ENCODE assay signal across 17 cellular contexts in genomic region chr2:10356459-10356851, GRCh38. TPM values are rescaled to one million over a fixed set of nuclear protein-coding genes. Genes with fewer than 3 reads are reported as not detected.
DNase-seq lines count a peak whose midpoint lies in the region; ATAC-seq and TF ChIP-seq lines count a peak whose summit lies in the region.
"Had no signal": no experiment of that assay in that cellular context is flagged by ENCODE, and none has a peak within 500 bp of the region (broad histone marks: within the 10 kb centered on the region; RNA-seq: fewer than 3 reads in every experiment).

No MANE protein-coding gene starts in this region.

- peaks cover 2% of the 10 kb centered on the region for H3K36me3 Mint-ChIP-seq in activated CD4-positive, alpha-beta memory T cell treated with anti-CD3 and anti-CD28 coated beads for 36 hours
- H3K36me3 Mint-ChIP-seq in activated CD4-positive, alpha-beta memory T cell treated with anti-CD3 and anti-CD28 coated beads, Interleukin-2, amount 10 ng/mL, durations not matched to agents 7 days and 5 days (ENCODE audit: low read depth), result no peaks in the 10 kb centered on the region
- H3K36me3 Mint-ChIP-seq in CD4-positive, alpha-beta memory T cell, result peaks cover 14 to 43% of the 10 kb centered on the region in 2 donors
- peaks cover 0 to 40% (median 0%) of the 10 kb centered on the region in 3 donors for H3K36me3 Mint-ChIP-seq in naive thymus-derived CD8-positive, alpha-beta T cell

- H3K27me3 ChIP-seq in CD4-positive, alpha-beta memory T cell (ENCODE audit: insufficient read depth, low read length), result no peaks in the 10 kb centered on the region
- H3K27me3 ChIP-seq: foreskin keratinocyte, thyroid gland had no signal

- H3K4me3 Mint-ChIP-seq in activated CD4-positive, alpha-beta memory T cell treated with anti-CD3 and anti-CD28 coated beads for 36 hours, result no peak overlapping the region
- H3K4me3 Mint-ChIP-seq in activated CD4-positive, alpha-beta memory T cell treated with anti-CD3 and anti-CD28 coated beads, Interleukin-2, amount 10 ng/mL, durations not matched to agents 7 days and 5 days, result no peak overlapping the region
- H3K4me3 Mint-ChIP-seq in CD4-positive, alpha-beta memory T cell, result no peak overlapping the region
- H3K4me3 Mint-ChIP-seq in naive thymus-derived CD8-positive, alpha-beta T cell, result peak overlapping the region in 7 of 10 donors; percentile 13 to 55 (median 39)
- H3K4me3 Mint-ChIP-seq: central memory CD8-positive, alpha-beta T cell; stimulated activated naive B cell treated with anti-CD40 and anti-IgM and Interleukin-4, amounts not matched to agents 10 μg/mL and 1 μg/mL and 100 μg/mL, for 72 hours had no signal

- no peaks in the 10 kb centered on the region for H3K27me3 Mint-ChIP-seq in activated CD4-positive, alpha-beta memory T cell treated with anti-CD3 and anti-CD28 coated beads for 36 hours
- no peaks in the 10 kb centered on the region for H3K27me3 Mint-ChIP-seq in activated CD4-positive, alpha-beta memory T cell treated with anti-CD3 and anti-CD28 coated beads, Interleukin-2, amount 10 ng/mL, durations not matched to agents 7 days and 5 days
- no peaks in the 10 kb centered on the region for H3K27me3 Mint-ChIP-seq in CD4-positive, alpha-beta memory T cell
- H3K27me3 Mint-ChIP-seq in naive thymus-derived CD8-positive, alpha-beta T cell, result no peaks in the 10 kb centered on the region
- H3K27me3 Mint-ChIP-seq: central memory CD8-positive, alpha-beta T cell; stimulated activated naive B cell treated with anti-CD40 and anti-IgM and Interleukin-4, amounts not matched to agents 10 μg/mL and 1 μg/mL and 100 μg/mL, for 72 hours had no signal

- no peaks in the 10 kb centered on the region for H3K9me3 ChIP-seq in CD4-positive, alpha-beta memory T cell (ENCODE audit: control insufficient read depth in 1 of 2, low read length in 2 of 2)
- H3K9me3 ChIP-seq: thyroid gland had no signal

- DNase-seq in activated CD4-positive, alpha-beta memory T cell treated with anti-CD3 and anti-CD28 coated beads for 36 hours, result no peak
- DNase-seq in activated CD4-positive, alpha-beta memory T cell treated with anti-CD3 and anti-CD28 coated beads, Interleukin-2, amount 10 ng/mL, durations not matched to agents 7 days and 5 days, result no peak
- DNase-seq in CD4-positive, alpha-beta memory T cell, result no peak
- peak; percentile 29 for DNase-seq in NCI-H69 (lab: John Stamatoyannopoulos, UW)
- DNase-seq in naive thymus-derived CD8-positive, alpha-beta T cell, result peak in 8 of 10 donors; percentile 12 to 66 (median 33)
- no peak for DNase-seq in foreskin fibroblast
- DNase-seq in NCI-H2171 (lab: John Stamatoyannopoulos, UW), result no peak
- DNase-seq in Right ventricle myocardium inferior (ENCODE audit: missing footprints), result no peak
- DNase-seq: activated naive CD4-positive, alpha-beta T cell; foreskin keratinocyte; NCI-H774; OCI-M1; stimulated activated naive B cell treated with anti-CD40 and anti-IgM and Interleukin-4, amounts not matched to agents 10 μg/mL and 1 μg/mL and 100 μg/mL, for 72 hours; thyroid gland had no signal

- H3K4me3 ChIP-seq in CD4-positive, alpha-beta memory T cell (ENCODE audit: low read length in 2 of 2), result no peak overlapping the region
- no peak overlapping the region for H3K4me3 ChIP-seq in foreskin fibroblast (ENCODE audit: low read depth in 1 of 2, low read length in 2 of 2)
- H3K4me3 ChIP-seq: lung, thyroid gland had no signal

- peaks cover 42% of the 10 kb centered on the region for H3K4me1 Mint-ChIP-seq in activated CD4-positive, alpha-beta memory T cell treated with anti-CD3 and anti-CD28 coated beads for 36 hours (ENCODE audit: low read depth)
- peaks cover 2% of the 10 kb centered on the region for H3K4me1 Mint-ChIP-seq in activated CD4-positive, alpha-beta memory T cell treated with anti-CD3 and anti-CD28 coated beads, Interleukin-2, amount 10 ng/mL, durations not matched to agents 7 days and 5 days
- H3K4me1 Mint-ChIP-seq in CD4-positive, alpha-beta memory T cell, result peaks cover 28 to 76% (median 52%) of the 10 kb centered on the region in 4 donors
- peaks cover 43 to 78% (median 67%) of the 10 kb centered on the region in 4 donors for H3K4me1 Mint-ChIP-seq in naive thymus-derived CD8-positive, alpha-beta T cell

- peak overlapping the region; percentile 18 for H3K27ac Mint-ChIP-seq in activated CD4-positive, alpha-beta memory T cell treated with anti-CD3 and anti-CD28 coated beads for 36 hours
- no peak overlapping the region for H3K27ac Mint-ChIP-seq in activated CD4-positive, alpha-beta memory T cell treated with anti-CD3 and anti-CD28 coated beads, Interleukin-2, amount 10 ng/mL, durations not matched to agents 7 days and 5 days
- peak overlapping the region in 4 of 7 donors; percentile 46 to 89 (median 62) for H3K27ac Mint-ChIP-seq in CD4-positive, alpha-beta memory T cell
- peak overlapping the region in 8 of 10 donors; percentile 30 to 92 (median 71) for H3K27ac Mint-ChIP-seq in naive thymus-derived CD8-positive, alpha-beta T cell
- H3K27ac Mint-ChIP-seq: stimulated activated naive B cell treated with anti-CD40 and anti-IgM and Interleukin-4, amounts not matched to agents 10 μg/mL and 1 μg/mL and 100 μg/mL, for 72 hours had no signal

- peak; percentile 66 to 78 for ATAC-seq in naive thymus-derived CD8-positive, alpha-beta T cell
- ATAC-seq in Right ventricle myocardium inferior, result no peak
- ATAC-seq: foreskin keratinocyte; stimulated activated naive B cell treated with anti-CD40 and anti-IgM and Interleukin-4, amounts not matched to agents 10 μg/mL and 1 μg/mL and 100 μg/mL, for 72 hours had no signal

- no peak overlapping the region for H3K27ac ChIP-seq in CD4-positive, alpha-beta memory T cell (ENCODE audit: low read depth, low read length)
- H3K27ac ChIP-seq: foreskin keratinocyte, parathyroid adenoma, thyroid gland had no signal

- no peak for TF ChIP-seq CTCF in foreskin fibroblast (IDR thresholded peaks at IDR 0.05; ENCODE audit: low read depth, low read length)

- no peaks in the 10 kb centered on the region for H3K36me3 ChIP-seq in CD4-positive, alpha-beta memory T cell (ENCODE audit: insufficient read depth, low read length)
- H3K36me3 ChIP-seq: thyroid gland had no signal

- intact Hi-C loops in activated CD4-positive, alpha-beta memory T cell treated with anti-CD3 and anti-CD28 coated beads for 36 hours (cut with micrococcal nuclease), result no loop called here
- intact Hi-C loops in CD4-positive, alpha-beta memory T cell (cut with micrococcal nuclease), result no loop called here
- intact Hi-C loops in Right ventricle myocardium inferior (cut with DNase I), result no loop called here

- CTCF ChIA-PET in activated CD4-positive, alpha-beta memory T cell treated with anti-CD3 and anti-CD28 coated beads for 36 hours (lab: Charles Lee), result no interaction called here
- CTCF ChIA-PET in activated CD4-positive, alpha-beta memory T cell treated with anti-CD3 and anti-CD28 coated beads, Interleukin-2, amount 10 ng/mL, durations not matched to agents 7 days and 5 days (lab: Charles Lee), result no interaction called here
- CTCF ChIA-PET in CD4-positive, alpha-beta memory T cell (lab: Charles Lee; ENCODE audit: partially characterized antibody), result interaction anchor here (1.3 kb wide), 1 partner anchor 53 kb away, joined by 4 read pairs; no protein-coding TSS in a partner anchor

- POLR2A ChIA-PET in activated CD4-positive, alpha-beta memory T cell treated with anti-CD3 and anti-CD28 coated beads for 36 hours (lab: Charles Lee), result no interaction called here
- POLR2A ChIA-PET in activated CD4-positive, alpha-beta memory T cell treated with anti-CD3 and anti-CD28 coated beads, Interleukin-2, amount 10 ng/mL, durations not matched to agents 7 days and 5 days (lab: Charles Lee), result no interaction called here
- POLR2A ChIA-PET in CD4-positive, alpha-beta memory T cell (lab: Charles Lee; ENCODE audit: partially characterized antibody), result interaction anchor here (0.6 kb wide), 1 partner anchor 816 kb away, joined by 3 read pairs; no protein-coding TSS in a partner anchor
- POLR2A ChIA-PET in naive thymus-derived CD8-positive, alpha-beta T cell (lab: Charles Lee), result interaction anchor here (1.0 to 1.1 kb wide), 3 partner anchors 9 to 55 kb away, joined by 3 to 4 read pairs (median 3); partner anchors contain the start of gene HPCAL1

- H3K9me3 Mint-ChIP-seq in activated CD4-positive, alpha-beta memory T cell treated with anti-CD3 and anti-CD28 coated beads for 36 hours, result no peaks in the 10 kb centered on the region
- H3K9me3 Mint-ChIP-seq in activated CD4-positive, alpha-beta memory T cell treated with anti-CD3 and anti-CD28 coated beads, Interleukin-2, amount 10 ng/mL, durations not matched to agents 7 days and 5 days, result no peaks in the 10 kb centered on the region
- no peaks in the 10 kb centered on the region for H3K9me3 Mint-ChIP-seq in CD4-positive, alpha-beta memory T cell
- no peaks in the 10 kb centered on the region for H3K9me3 Mint-ChIP-seq in naive thymus-derived CD8-positive, alpha-beta T cell
- H3K9me3 Mint-ChIP-seq: central memory CD8-positive, alpha-beta T cell had no signal

- H3K4me1 ChIP-seq in CD4-positive, alpha-beta memory T cell (ENCODE audit: insufficient read depth, low read length), result peaks cover 16% of the 10 kb centered on the region
- H3K4me1 ChIP-seq: parathyroid adenoma, thyroid gland had no signal

RNA-seq across cellular contexts. Expression of gene HPCAL1, which starts 53.8 kb away (rescaled TPM):
- 10 to 100 TPM; 82.2 to 82.6 TPM for total RNA-seq in activated CD4-positive, alpha-beta memory T cell treated with anti-CD3 and anti-CD28 coated beads for 36 hours
- total RNA-seq in activated CD4-positive, alpha-beta memory T cell treated with anti-CD3 and anti-CD28 coated beads, Interleukin-2, amount 10 ng/mL, durations not matched to agents 7 days and 5 days, result 10 to 100 TPM; 70.0 to 71.4 TPM
- total RNA-seq in CD4-positive, alpha-beta memory T cell, result 10 to 100 TPM; 77.1 to 80.7 TPM
- 100 to 1,000 TPM; 100 to 114 TPM for polyA plus RNA-seq in CD4-positive, alpha-beta memory T cell
- 10 to 100 TPM; 84.9 to 86.2 TPM for total RNA-seq in naive thymus-derived CD8-positive, alpha-beta T cell
- polyA plus RNA-seq in naive thymus-derived CD8-positive, alpha-beta T cell, result 100 to 1,000 TPM in 1 of 3 donors, 10 to 100 TPM in 2; 71.5 to 122 (median 98.2) TPM
- 41.9 TPM for total RNA-seq in Right ventricle myocardium inferior

Comparison
In these comparisons a context has a peak if more than half of its experiments do, and no peak if none do; other contexts are left out.
1. DNase-seq: peak in NCI-H69 (single experiment) and naive thymus-derived CD8-positive, alpha-beta T cell (8 of 10); none in activated CD4-positive, alpha-beta memory T cell treated with anti-CD3 and anti-CD28 coated beads for 36 hours (single experiment), activated CD4-positive, alpha-beta memory T cell treated with anti-CD3 and anti-CD28 coated beads, Interleukin-2, amount 10 ng/mL, durations not matched to agents 7 days and 5 days (single experiment), CD4-positive, alpha-beta memory T cell (0 of 5), foreskin fibroblast (0 of 2), NCI-H2171 (single experiment) and Right ventricle myocardium inferior (single experiment).
2. H3K4me3 Mint-ChIP-seq: peak in naive thymus-derived CD8-positive, alpha-beta T cell (7 of 10); none in activated CD4-positive, alpha-beta memory T cell treated with anti-CD3 and anti-CD28 coated beads for 36 hours (single experiment), activated CD4-positive, alpha-beta memory T cell treated with anti-CD3 and anti-CD28 coated beads, Interleukin-2, amount 10 ng/mL, durations not matched to agents 7 days and 5 days (single experiment) and CD4-positive, alpha-beta memory T cell (0 of 8).
3. POLR2A ChIA-PET loops: an anchor here in CD4-positive, alpha-beta memory T cell (0.6 kb wide) and naive thymus-derived CD8-positive, alpha-beta T cell (1.0 to 1.1 kb wide); none called in activated CD4-positive, alpha-beta memory T cell treated with anti-CD3 and anti-CD28 coated beads for 36 hours and activated CD4-positive, alpha-beta memory T cell treated with anti-CD3 and anti-CD28 coated beads, Interleukin-2, amount 10 ng/mL, durations not matched to agents 7 days and 5 days.